36 cellular contexts compared by ENCODE assay signal in genomic region chr9:99681113-99681512, GRCh38.
"Had no signal": no experiment of that assay in that cellular context is flagged by ENCODE, and none has a peak within 500 bp of the region (broad histone marks: within the 10 kb centered on the region; RNA-seq: fewer than 3 reads in every experiment).

No MANE protein-coding gene starts in this region.

- H3K27me3 ChIP-seq: ascending aorta, breast epithelium had no signal

- DNase-seq: activated B cell treated with CpG ODN at 0.5 μM for 24 hours; activated CD4-positive, alpha-beta memory T cell treated with anti-CD3 and anti-CD28 coated beads, Interleukin-2, amount 10 ng/mL, durations not matched to agents 7 days and 5 days; activated CD4-positive, alpha-beta T cell treated with anti-CD3 and anti-CD28 coated beads for 1 hour; activated CD4-positive, alpha-beta T cell treated with anti-CD3 and anti-CD28 coated beads for 36 hours; activated CD4-positive, alpha-beta T cell treated with anti-CD3 and anti-CD28 coated beads for 48 hours; activated CD4-positive, alpha-beta T cell treated with anti-CD3 and anti-CD28 coated beads, Interleukin-2, amount 10 ng/mL, durations not matched to agents 7 days and 5 days; activated CD4-positive, alpha-beta T cell treated with anti-CD3 and anti-CD28 coated beads, Interleukin-2, amount 50 U/mL, for 48 hours; activated CD8-positive, alpha-beta memory T cell treated with anti-CD3 and anti-CD28 coated beads for 24 hours; activated CD8-positive, alpha-beta memory T cell treated with anti-CD3 and anti-CD28 coated beads, Interleukin-2, amount 10 ng/mL, durations not matched to agents 7 days and 5 days; activated CD8-positive, alpha-beta memory T cell treated with anti-CD3 and anti-CD28 coated beads, Interleukin-2, amount 50 U/mL, for 48 hours; activated CD8-positive, alpha-beta T cell treated with anti-CD3 and anti-CD28 coated beads, Interleukin-2, amount 10 ng/mL, durations not matched to agents 7 days and 5 days; activated effector memory CD4-positive, alpha-beta T cell treated with Interleukin-2 at 50 U/mL for 16 hours; activated gamma-delta T cell; activated naive CD4-positive, alpha-beta T cell treated with anti-CD3 and anti-CD28 coated beads, Interleukin-2, amount 10 ng/mL, durations not matched to agents 7 days and 5 days; activated naive CD4-positive, alpha-beta T cell treated with Interleukin-2 at 50 U/mL for 16 hours; activated naive CD8-positive, alpha-beta T cell treated with anti-CD3 and anti-CD28 coated beads, Interleukin-2, amount 10 ng/mL, durations not matched to agents 7 days and 5 days; activated naive CD8-positive, alpha-beta T cell treated with anti-CD3 and anti-CD28 coated beads, Interleukin-2, amount 50 U/mL, for 24 hours; activated T-cell treated with anti-CD3 and anti-CD28 coated beads, Interleukin-2, amount 50 U/mL, for 24 hours; activated T-cell treated with anti-CD3 and anti-CD28 coated beads, Interleukin-2, amount 50 U/mL, for 48 hours; amygdala; anterior cingulate cortex; central memory CD4-positive, alpha-beta T cell; SW 1271; T-helper 1 cell; T-helper 2 cell; T-helper 9 cell had no signal

- H3K27ac ChIP-seq: ascending aorta, breast epithelium, VCaP had no signal

- H3K4me1 ChIP-seq: ascending aorta, breast epithelium had no signal

- H3K9me3 Mint-ChIP-seq: activated CD4-positive, alpha-beta memory T cell treated with anti-CD3 and anti-CD28 coated beads, Interleukin-2, amount 10 ng/mL, durations not matched to agents 7 days and 5 days; activated CD4-positive, alpha-beta T cell treated with anti-CD3 and anti-CD28 coated beads, Interleukin-2, amount 10 ng/mL, durations not matched to agents 7 days and 5 days; activated naive CD4-positive, alpha-beta T cell treated with anti-CD3 and anti-CD28 coated beads, Interleukin-2, amount 10 ng/mL, durations not matched to agents 7 days and 5 days had no signal

- H3K36me3 ChIP-seq: ascending aorta, breast epithelium had no signal

- ATAC-seq: activated CD4-positive, alpha-beta T cell treated with anti-CD3 and anti-CD28 coated beads for 36 hours; activated CD4-positive, CD25-positive, alpha-beta regulatory T cell treated with anti-CD3 and anti-CD28 coated beads, Interleukin-2, amount 50 U/mL, for 24 hours; activated CD8-positive, alpha-beta memory T cell treated with anti-CD3 and anti-CD28 coated beads, Interleukin-2, amount 10 ng/mL, durations not matched to agents 7 days and 5 days; activated CD8-positive, alpha-beta T cell treated with anti-CD3 and anti-CD28 coated beads, Interleukin-2, amount 10 ng/mL, durations not matched to agents 7 days and 5 days; activated naive CD8-positive, alpha-beta T cell treated with anti-CD3 and anti-CD28 coated beads, Interleukin-2, amount 50 U/mL, for 24 hours had no signal

- H3K27me3 Mint-ChIP-seq: activated B cell treated with CpG ODN at 0.5 μM for 24 hours; activated CD8-positive, alpha-beta memory T cell treated with anti-CD3 and anti-CD28 coated beads, Interleukin-2, amount 10 ng/mL, durations not matched to agents 7 days and 5 days; activated naive CD4-positive, alpha-beta T cell treated with anti-CD3 and anti-CD28 coated beads, Interleukin-2, amount 50 U/mL, for 24 hours; activated naive CD8-positive, alpha-beta T cell; activated naive CD8-positive, alpha-beta T cell treated with anti-CD3 and anti-CD28 coated beads, Interleukin-2, amount 10 ng/mL, durations not matched to agents 7 days and 5 days; activated naive CD8-positive, alpha-beta T cell treated with anti-CD3 and anti-CD28 coated beads, Interleukin-2, amount 50 U/mL, for 24 hours; brain had no signal

- H3K27ac Mint-ChIP-seq: activated B cell treated with CpG ODN at 0.5 μM for 24 hours; activated CD4-positive, alpha-beta memory T cell treated with anti-CD3 and anti-CD28 coated beads, Interleukin-2, amount 10 ng/mL, durations not matched to agents 7 days and 5 days; activated CD4-positive, alpha-beta T cell treated with anti-CD3 and anti-CD28 coated beads for 36 hours; activated CD4-positive, alpha-beta T cell treated with anti-CD3 and anti-CD28 coated beads, Interleukin-2, amount 10 ng/mL, durations not matched to agents 7 days and 5 days; activated CD8-positive, alpha-beta memory T cell treated with anti-CD3 and anti-CD28 coated beads, Interleukin-2, amount 10 ng/mL, durations not matched to agents 7 days and 5 days; activated CD8-positive, alpha-beta T cell treated with anti-CD3 and anti-CD28 coated beads, Interleukin-2, amount 10 ng/mL, durations not matched to agents 7 days and 5 days; activated naive CD4-positive, alpha-beta T cell treated with anti-CD3 and anti-CD28 coated beads, Interleukin-2, amount 10 ng/mL, durations not matched to agents 7 days and 5 days; activated naive CD4-positive, alpha-beta T cell treated with anti-CD3 and anti-CD28 coated beads, Interleukin-2, amount 50 U/mL, for 24 hours; activated naive CD8-positive, alpha-beta T cell; activated naive CD8-positive, alpha-beta T cell treated with anti-CD3 and anti-CD28 coated beads, Interleukin-2, amount 10 ng/mL, durations not matched to agents 7 days and 5 days; activated naive CD8-positive, alpha-beta T cell treated with anti-CD3 and anti-CD28 coated beads, Interleukin-2, amount 50 U/mL, for 24 hours; activated T-cell treated with anti-CD3 and anti-CD28 coated beads, Interleukin-2, amount 50 U/mL, for 24 hours; activated T-helper 2 cell treated with anti-CD3 and anti-CD28 coated beads, Interferon-gamma antibody, Interleukin-2, Interleukin-4, amounts not matched to agents 10 μg/mL and 5 μg/mL and 100 μg/mL, durations not matched to agents 14 hours and 24 hours and 36 hours; brain; T-helper 1 cell treated with Interleukin-12 subunit alpha and Interleukin-12 subunit beta and Interleukin-4 antibody, amounts not matched to agents 30 μg/mL and 1 μg/mL, for 36 hours; T-helper 2 cell treated with Interferon-gamma antibody and Interleukin-4, amounts not matched to agents 5 μg/mL and 100 μg/mL, for 36 hours had no signal

- H3K4me3 Mint-ChIP-seq: activated B cell treated with CpG ODN at 0.5 μM for 24 hours; activated CD4-positive, alpha-beta memory T cell treated with anti-CD3 and anti-CD28 coated beads, Interleukin-2, amount 10 ng/mL, durations not matched to agents 7 days and 5 days; activated CD4-positive, alpha-beta T cell treated with anti-CD3 and anti-CD28 coated beads for 36 hours; activated CD4-positive, alpha-beta T cell treated with anti-CD3 and anti-CD28 coated beads, Interleukin-2, amount 10 ng/mL, durations not matched to agents 7 days and 5 days; activated CD8-positive, alpha-beta memory T cell treated with anti-CD3 and anti-CD28 coated beads, Interleukin-2, amount 10 ng/mL, durations not matched to agents 7 days and 5 days; activated CD8-positive, alpha-beta T cell treated with anti-CD3 and anti-CD28 coated beads, Interleukin-2, amount 10 ng/mL, durations not matched to agents 7 days and 5 days; activated naive CD4-positive, alpha-beta T cell treated with anti-CD3 and anti-CD28 coated beads, Interleukin-2, amount 10 ng/mL, durations not matched to agents 7 days and 5 days; activated naive CD4-positive, alpha-beta T cell treated with anti-CD3 and anti-CD28 coated beads, Interleukin-2, amount 50 U/mL, for 24 hours; activated naive CD8-positive, alpha-beta T cell; activated naive CD8-positive, alpha-beta T cell treated with anti-CD3 and anti-CD28 coated beads, Interleukin-2, amount 10 ng/mL, durations not matched to agents 7 days and 5 days; activated naive CD8-positive, alpha-beta T cell treated with anti-CD3 and anti-CD28 coated beads, Interleukin-2, amount 50 U/mL, for 24 hours; activated T-cell treated with anti-CD3 and anti-CD28 coated beads, Interleukin-2, amount 50 U/mL, for 24 hours; brain; T-helper 1 cell treated with Interleukin-12 subunit alpha and Interleukin-12 subunit beta and Interleukin-4 antibody, amounts not matched to agents 30 μg/mL and 1 μg/mL, for 36 hours; T-helper 2 cell treated with Interferon-gamma antibody and Interleukin-4, amounts not matched to agents 5 μg/mL and 100 μg/mL, for 36 hours had no signal

- H3K4me1 Mint-ChIP-seq: activated CD4-positive, alpha-beta memory T cell treated with anti-CD3 and anti-CD28 coated beads, Interleukin-2, amount 10 ng/mL, durations not matched to agents 7 days and 5 days; activated CD4-positive, alpha-beta T cell treated with anti-CD3 and anti-CD28 coated beads for 36 hours; activated CD4-positive, alpha-beta T cell treated with anti-CD3 and anti-CD28 coated beads, Interleukin-2, amount 10 ng/mL, durations not matched to agents 7 days and 5 days; activated CD8-positive, alpha-beta memory T cell treated with anti-CD3 and anti-CD28 coated beads, Interleukin-2, amount 10 ng/mL, durations not matched to agents 7 days and 5 days; activated naive CD4-positive, alpha-beta T cell treated with anti-CD3 and anti-CD28 coated beads, Interleukin-2, amount 10 ng/mL, durations not matched to agents 7 days and 5 days; activated naive CD4-positive, alpha-beta T cell treated with anti-CD3 and anti-CD28 coated beads, Interleukin-2, amount 50 U/mL, for 24 hours; activated naive CD8-positive, alpha-beta T cell treated with anti-CD3 and anti-CD28 coated beads, Interleukin-2, amount 10 ng/mL, durations not matched to agents 7 days and 5 days; activated naive CD8-positive, alpha-beta T cell treated with anti-CD3 and anti-CD28 coated beads, Interleukin-2, amount 50 U/mL, for 24 hours had no signal

- H3K4me3 ChIP-seq: ascending aorta, breast epithelium had no signal

- H3K36me3 Mint-ChIP-seq: activated naive CD4-positive, alpha-beta T cell treated with anti-CD3 and anti-CD28 coated beads, Interleukin-2, amount 10 ng/mL, durations not matched to agents 7 days and 5 days; brain had no signal
